ENCODE assay signal across 32 cellular contexts in the genomic region with DNA sequence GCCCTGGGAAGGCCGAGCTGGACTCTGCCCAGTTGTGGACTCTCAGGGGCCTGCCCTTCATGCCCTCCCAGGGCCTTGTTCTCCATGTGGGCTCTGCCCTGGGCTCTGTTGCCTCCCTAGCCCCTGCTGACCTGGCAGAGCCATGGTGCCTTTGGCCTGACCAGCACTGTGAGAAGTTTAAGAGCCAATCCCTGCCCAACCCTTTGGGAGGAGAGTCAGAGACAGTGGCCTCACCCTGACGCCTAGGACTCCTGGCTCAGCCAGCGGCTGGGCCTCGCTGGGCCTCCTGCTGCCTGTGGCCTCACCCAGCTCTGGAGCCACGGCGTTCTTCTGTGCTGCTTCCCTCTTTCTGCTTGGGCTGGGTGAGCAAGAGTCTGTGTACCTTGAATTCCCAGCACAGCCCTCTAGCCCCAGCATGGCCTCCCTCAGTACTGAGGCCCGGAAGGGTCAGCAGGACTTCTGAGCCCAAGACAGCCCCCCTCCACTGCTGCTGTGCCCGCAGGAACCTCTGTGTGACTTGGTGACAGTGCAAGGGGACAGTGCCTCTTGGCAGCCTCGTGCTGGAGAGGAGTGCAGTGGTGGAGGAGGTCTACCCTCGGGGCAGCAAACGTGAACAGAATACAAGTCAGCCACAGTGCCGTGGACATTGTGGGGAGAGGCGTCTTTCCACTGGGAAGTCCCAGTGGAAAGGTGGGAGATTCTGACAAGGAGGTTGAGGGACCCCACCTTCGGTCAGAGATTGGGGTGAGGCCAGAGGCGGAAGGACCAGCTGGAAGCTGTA.
DNase-seq lines count a peak whose midpoint lies in the region; ATAC-seq, FAIRE-seq and TF ChIP-seq lines count a peak whose summit lies in the region.
"Had no signal": no experiment of that assay in that cellular context is flagged by ENCODE, and none has a peak within 500 bp of the region (broad histone marks: within the 10 kb centered on the region; RNA-seq: fewer than 3 reads in every experiment).

No MANE protein-coding gene starts in this region.

- intact Hi-C loops in right lobe of liver (cut with DNase I) (no loop called here), HepG2 (cut with micrococcal nuclease; ENCODE audit: unreplicated experiment) (loop anchor here (5.0 kb wide), 1 partner anchor 1728 kb away; a partner anchor contains a TSS)

- no peak for TF ChIP-seq EP300 in HepG2 (IDR thresholded peaks at IDR 0.05; ENCODE audit: low read depth in 2 of 2, low read length in 2 of 2)
- no peak for TF ChIP-seq EP300 in HepG2 (CRISPR knock-in tag; IDR thresholded peaks at IDR 0.05; ENCODE audit: borderline replicate concordance)

- peak overlapping the region; percentile 22 for H3K27ac Mint-ChIP-seq in glutamatergic neuron (ENCODE audit: unreplicated experiment)
- H3K27ac Mint-ChIP-seq: activated T-helper 2 cell treated with anti-CD3 and anti-CD28 coated beads, Interferon-gamma antibody, Interleukin-2, Interleukin-4, amounts not matched to agents 10 μg/mL and 5 μg/mL and 100 μg/mL, durations not matched to agents 14 hours and 24 hours and 36 hours; CD8-positive, alpha-beta memory T cell; dendritic cell treated with granulocyte-macrophage colony-stimulating factor and Interleukin-4, amounts not matched to agents 40 ng/mL and 50 ng/mL, for 4 days; memory B cell; T-cell had no signal

- H3K4me2 ChIP-seq in HepG2 (ENCODE audit: low read depth, low read length) (no peak overlapping the region), osteoblast (ENCODE audit: insufficient read depth, low read length) (no peak overlapping the region)

- no peak overlapping the region for H3K4me3 Mint-ChIP-seq in glutamatergic neuron (ENCODE audit: unreplicated experiment)
- H3K4me3 Mint-ChIP-seq: CD8-positive, alpha-beta memory T cell; dendritic cell treated with granulocyte-macrophage colony-stimulating factor and Interleukin-4, amounts not matched to agents 40 ng/mL and 50 ng/mL, for 4 days; memory B cell; nephron progenitor cell; stimulated activated naive CD8-positive, alpha-beta T cell treated with anti-CD3 and anti-CD28 coated beads, Interleukin-15, amount 100 ng/mL, for 72 hours; T-cell had no signal

- H3K27me3 ChIP-seq in right lobe of liver (no peaks in the 10 kb centered on the region), HepG2 (ENCODE audit: control insufficient read depth in 1 of 2, insufficient read depth in 2 of 2, low read length in 2 of 2) (peaks cover 0 to 19% of the 10 kb centered on the region in 2 experiments; a peak in 4 of 5 replicates), osteoblast (ENCODE audit: insufficient read depth, low read length) (no peaks in the 10 kb centered on the region)
- H3K27me3 ChIP-seq: ascending aorta, foreskin keratinocyte had no signal

- peaks cover 12% of the 10 kb centered on the region for H3K4me1 Mint-ChIP-seq in glutamatergic neuron (ENCODE audit: low read depth, unreplicated experiment)
- H3K4me1 Mint-ChIP-seq: CD8-positive, alpha-beta memory T cell; memory B cell; stimulated activated naive CD8-positive, alpha-beta T cell treated with anti-CD3 and anti-CD28 coated beads, Interleukin-15, amount 100 ng/mL, for 72 hours had no signal

- no peak for FAIRE-seq in HepG2 (lab: Jason Lieb, UNC)
- FAIRE-seq: GM18507, GM19239 had no signal

- H4K20me1 ChIP-seq in HepG2 (ENCODE audit: insufficient read depth, low read length) (no peaks in the 10 kb centered on the region), osteoblast (ENCODE audit: insufficient read depth, low read length) (no peaks in the 10 kb centered on the region)

- DNase-seq in right lobe of liver: peak in 2 of 3 donors; percentile 28 to 33
- no peak for DNase-seq in HepG2 (ENCODE audit: low spot score)
- DNase-seq in glutamatergic neuron: no peak
- peak; percentile 42 for DNase-seq in osteoblast (ENCODE audit: insufficient read length, low spot score, missing footprints)
- DNase-seq in erythroblast (lab: John Stamatoyannopoulos, UW): no peak
- no peak for DNase-seq in globus pallidus (ENCODE audit: low spot score)
- no peak for DNase-seq in COLO668 (lab: John Stamatoyannopoulos, UW; ENCODE audit: unreplicated experiment)
- DNase-seq: activated CD4-positive, alpha-beta T cell treated with anti-CD3 and anti-CD28 coated beads, Interleukin-2, amount 50 U/mL, for 48 hours; caudate nucleus; CD8-positive, alpha-beta memory T cell; DMS153; esophagus squamous epithelium; foreskin keratinocyte; GM23248; heart right ventricle; kidney glomerular epithelial cell; NCI-H1048; NCI-H1694; NCI-H446 treated with DMSO at 0.1 percent for 48 hours; NCI-H774; nephron progenitor cell; stimulated activated CD4-positive, alpha-beta T cell treated with anti-CD3 and anti-CD28 coated beads, Interleukin-2, amount 100 ng/mL, for 48 hours; stimulated activated naive CD8-positive, alpha-beta T cell treated with anti-CD3 and anti-CD28 coated beads, Interleukin-15, amount 100 ng/mL, for 72 hours had no signal

- no peak for TF ChIP-seq CTCF in right lobe of liver (IDR thresholded peaks at IDR 0.05)
- no peak for TF ChIP-seq CTCF in HepG2 (CRISPR knock-in tag; IDR thresholded peaks at IDR 0.05)
- no peak for TF ChIP-seq CTCF in glutamatergic neuron (IDR thresholded peaks at IDR 0.05; ENCODE audit: partially characterized antibody, unreplicated experiment)
- no peak for TF ChIP-seq CTCF in osteoblast (IDR thresholded peaks at IDR 0.05; ENCODE audit: extremely low read depth, low read depth, low read length)

- CTCF ChIA-PET in HepG2 (lab: Yijun Ruan, JAX; ENCODE audit: low intra/inter-chr PET ratio, low total read pairs): no interaction called here

- H3K36me3 ChIP-seq in right lobe of liver (no peaks in the 10 kb centered on the region), HepG2 (replicated peaks in 1 of 2; ENCODE audit: control insufficient read depth in 1 of 2, insufficient read depth in 2 of 2, low read length in 2 of 2) (no peaks in the 10 kb centered on the region), osteoblast (ENCODE audit: insufficient read depth, low read length) (no peaks in the 10 kb centered on the region)
- H3K36me3 ChIP-seq: ascending aorta, esophagus squamous epithelium, heart right ventricle, tibial artery had no signal

- peaks cover 16% of the 10 kb centered on the region for H3K36me3 Mint-ChIP-seq in glutamatergic neuron (ENCODE audit: unreplicated experiment)
- H3K36me3 Mint-ChIP-seq: CD8-positive, alpha-beta memory T cell; memory B cell; T-cell had no signal

- no peak overlapping the region for H2AFZ ChIP-seq in HepG2 (ENCODE audit: low read length)
- no peak overlapping the region for H2AFZ ChIP-seq in osteoblast (ENCODE audit: low read length)
- H2AFZ ChIP-seq: GM23248, parathyroid adenoma had no signal

- no peak for ATAC-seq in right lobe of liver
- ATAC-seq in HepG2: no peak; the same call in 2 of the 3 replicates
- ATAC-seq: foreskin keratinocyte; stimulated activated naive CD8-positive, alpha-beta T cell treated with anti-CD3 and anti-CD28 coated beads, Interleukin-15, amount 100 ng/mL, for 72 hours; T-cell had no signal

- H3K4me1 ChIP-seq in right lobe of liver (no peaks in the 10 kb centered on the region), HepG2 (ENCODE audit: insufficient read depth, low read length) (peaks cover 5% of the 10 kb centered on the region; the same call in 1 of the 2 replicates), osteoblast (ENCODE audit: insufficient read depth, low read length) (no peaks in the 10 kb centered on the region)
- H3K4me1 ChIP-seq: ascending aorta, esophagus squamous epithelium, foreskin keratinocyte, heart right ventricle, parathyroid adenoma, tibial artery had no signal

- peaks cover 21% of the 10 kb centered on the region for H3K27me3 Mint-ChIP-seq in glutamatergic neuron (ENCODE audit: unreplicated experiment)

- no peak overlapping the region for H3K4me3 ChIP-seq in right lobe of liver
- no peak overlapping the region for H3K4me3 ChIP-seq in HepG2 (replicated peaks in 1 of 3; ENCODE audit: insufficient read depth in 1 of 3, low read depth in 2 of 3, low read length in 3 of 3)
- no peak overlapping the region for H3K4me3 ChIP-seq in osteoblast (ENCODE audit: insufficient read depth, low read length)
- H3K4me3 ChIP-seq: ascending aorta, esophagus squamous epithelium, GM23248, heart right ventricle, tibial artery had no signal

- no peaks in the 10 kb centered on the region for H3K79me2 ChIP-seq in HepG2 (ENCODE audit: insufficient read depth, low read length)
- no peaks in the 10 kb centered on the region for H3K79me2 ChIP-seq in osteoblast (ENCODE audit: insufficient read depth, low read length)
- H3K79me2 ChIP-seq: parathyroid adenoma had no signal

- no peak overlapping the region for H3K9ac ChIP-seq in HepG2 (ENCODE audit: insufficient read depth, low read depth, low read length)
- H3K9ac ChIP-seq: GM23248, parathyroid adenoma had no signal

- POLR2A ChIA-PET in HepG2 (lab: Yijun Ruan, JAX): no interaction called here

- in situ Hi-C loops in HepG2 (cut with HindIII; ENCODE audit: extremely low pct_ligation_motif_present, low pct_unique_long_range_greater_than_20kb): no loop called here

- TF ChIP-seq RAD21 in HepG2 (CRISPR knock-in tag; IDR thresholded peaks at IDR 0.05): no peak

- no peak for TF ChIP-seq POLR2A in right lobe of liver (IDR thresholded peaks at IDR 0.05)
- no peak for TF ChIP-seq POLR2A in HepG2 (IDR thresholded peaks at IDR 0.05; ENCODE audit: insufficient read depth in 1 of 2, low read depth in 2 of 2, low read length in 2 of 2)
- no peak for TF ChIP-seq POLR2A in erythroblast (IDR thresholded peaks at IDR 0.05; ENCODE audit: low read length)

- H3K9me3 Mint-ChIP-seq in glutamatergic neuron (ENCODE audit: unreplicated experiment): peaks cover 13% of the 10 kb centered on the region
- H3K9me3 Mint-ChIP-seq: activated T-helper 2 cell treated with anti-CD3 and anti-CD28 coated beads, Interferon-gamma antibody, Interleukin-2, Interleukin-4, amounts not matched to agents 10 μg/mL and 5 μg/mL and 100 μg/mL, durations not matched to agents 14 hours and 24 hours and 36 hours; CD8-positive, alpha-beta memory T cell; dendritic cell treated with granulocyte-macrophage colony-stimulating factor and Interleukin-4, amounts not matched to agents 40 ng/mL and 50 ng/mL, for 4 days; nephron progenitor cell; stimulated activated naive CD8-positive, alpha-beta T cell treated with anti-CD3 and anti-CD28 coated beads, Interleukin-15, amount 100 ng/mL, for 72 hours; T-cell had no signal

- no peaks in the 10 kb centered on the region for H3K9me3 ChIP-seq in right lobe of liver
- H3K9me3 ChIP-seq in HepG2 (ENCODE audit: low read length): no peaks in the 10 kb centered on the region
- no peaks in the 10 kb centered on the region for H3K9me3 ChIP-seq in osteoblast (ENCODE audit: low read depth, low read length)
- H3K9me3 ChIP-seq: ascending aorta, esophagus squamous epithelium, heart right ventricle, tibial artery had no signal

- 73% methylated on average over 6 of the region's 15 CpGs for WGBS in right lobe of liver (ENCODE audit: insufficient coverage, low coverage, low lambda C conversion rate, missing lambda C conversion rate)
- WGBS in HepG2 (ENCODE audit: low lambda C conversion rate): 34% methylated on average over 9 of the region's 15 CpGs

- BruUV-seq in HepG2 (replicated peaks; lab: Mats Ljungman, UMichigan): no TSS peak

- no peak overlapping the region for H3K27ac ChIP-seq in right lobe of liver
- no peak overlapping the region for H3K27ac ChIP-seq in HepG2 (ENCODE audit: extremely low read length, insufficient read depth, low read length)
- no peak overlapping the region for H3K27ac ChIP-seq in osteoblast (ENCODE audit: low read depth, low read length)
- H3K27ac ChIP-seq: ascending aorta, esophagus squamous epithelium, foreskin keratinocyte, GM23248, heart right ventricle, parathyroid adenoma, tibial artery had no signal

Comparison
In these comparisons a context has a peak if more than half of its experiments do, and no peak if none do; other contexts are left out.
1. DNase-seq: peak in right lobe of liver (2 of 3) and osteoblast (single experiment); none in HepG2 (single experiment), glutamatergic neuron (single experiment), erythroblast (0 of 2), globus pallidus (single experiment) and COLO668 (single experiment).